In the genomic region with DNA sequence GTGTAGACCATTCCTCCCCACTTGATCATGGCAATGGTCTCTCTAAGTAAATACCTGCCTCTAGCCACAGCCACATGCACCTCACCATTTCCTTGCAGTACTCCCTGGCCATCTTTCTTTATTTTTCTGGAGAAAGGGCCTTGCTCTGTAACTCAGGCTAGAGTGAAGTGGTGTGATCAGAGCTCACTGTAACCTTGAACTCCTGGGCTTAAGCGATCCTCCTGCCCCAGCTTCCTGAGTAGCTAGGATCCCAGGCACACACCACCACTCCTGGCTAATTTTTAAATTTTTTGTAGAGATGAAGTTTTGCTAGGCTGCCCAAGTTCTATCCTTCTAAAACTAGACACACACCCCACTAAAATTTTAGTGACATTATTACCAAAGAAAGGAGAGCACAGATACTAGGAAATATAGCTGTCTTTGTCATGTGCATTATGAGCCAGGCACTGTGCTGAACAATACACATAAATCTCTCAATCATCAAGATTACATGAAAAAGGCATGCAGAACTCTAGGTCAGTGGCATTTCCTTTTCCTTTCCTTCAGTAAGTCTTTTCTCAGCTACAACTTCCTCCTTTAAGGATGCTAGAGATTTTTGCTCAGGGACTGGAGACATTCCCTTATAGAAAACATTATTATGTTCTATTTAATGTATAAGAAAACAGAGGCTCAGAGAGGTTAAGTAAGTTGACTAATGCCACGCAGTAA, we compare ENCODE assay signal across 27 cellular contexts.
"Had no signal": no experiment of that assay in that cellular context is flagged by ENCODE, and none has a peak within 500 bp of the region (broad histone marks: within the 10 kb centered on the region; RNA-seq: fewer than 3 reads in every experiment).

No MANE protein-coding gene starts in this region.

- H3K36me3 ChIP-seq: heart left ventricle, lower lobe of right lung, neutrophil, ovary, sigmoid colon, thyroid gland, upper lobe of left lung had no signal

- ATAC-seq: activated naive CD4-positive, alpha-beta T cell treated with anti-CD3 and anti-CD28 coated beads, Interleukin-2, amount 50 U/mL, for 72 hours; activated T-cell treated with anti-CD3 and anti-CD28 coated beads, Interleukin-2, amount 50 U/mL, for 72 hours; stimulated activated memory B cell treated with anti-CD40 and anti-IgM and Interleukin-4, amounts not matched to agents 10 μg/mL and 1 μg/mL and 100 μg/mL, for 72 hours; stimulated activated naive CD8-positive, alpha-beta T cell treated with anti-CD3 and anti-CD28 coated beads, Interleukin-15, amount 100 ng/mL, for 72 hours had no signal

- H3K27me3 ChIP-seq: foreskin keratinocyte, heart left ventricle, neutrophil, ovary, sigmoid colon, thyroid gland, upper lobe of left lung had no signal

- H3K27ac ChIP-seq: foreskin keratinocyte, heart left ventricle, lower lobe of right lung, neutrophil, ovary, sigmoid colon, thyroid gland, upper lobe of left lung, VCaP had no signal

- H3K4me3 ChIP-seq: heart left ventricle, lower lobe of right lung, ovary, sigmoid colon, smooth muscle cell, thyroid gland, upper lobe of left lung had no signal

- H3K4me1 ChIP-seq: heart left ventricle, lower lobe of right lung, sigmoid colon, upper lobe of left lung had no signal

- H3K4me2 ChIP-seq: smooth muscle cell had no signal

- H3K9me3 ChIP-seq: heart left ventricle, lower lobe of right lung, neutrophil, ovary, sigmoid colon, thyroid gland, upper lobe of left lung had no signal

- DNase-seq: activated CD4-positive, alpha-beta T cell treated with anti-CD3 and anti-CD28 coated beads for 4 hours; activated CD4-positive, alpha-beta T cell treated with anti-CD3 and anti-CD28 coated beads, Interleukin-2, amount 50 U/mL, for 4 hours; activated naive CD4-positive, alpha-beta T cell; activated T-cell treated with anti-CD3 and anti-CD28 coated beads for 4 hours; activated T-cell treated with anti-CD3 and anti-CD28 coated beads, Interleukin-2, amount 50 U/mL, for 72 hours; effector CD4-positive, alpha-beta T cell; heart left ventricle; hypothalamus; immature natural killer cell; kidney glomerular epithelial cell; lower lobe of right lung; mesendoderm; ovary; sigmoid colon; stimulated activated CD4-positive, alpha-beta T cell treated with anti-CD3 and anti-CD28 coated beads, Interleukin-1b, Interleukin-23, amount 100 ng/mL, for 48 hours; stimulated activated CD4-positive, alpha-beta T cell treated with anti-CD3 and anti-CD28 coated beads, Interleukin-4, amount 100 ng/mL, for 4 hours; stimulated activated CD8-positive, alpha-beta memory T cell treated with anti-CD3 and anti-CD28 coated beads, Interleukin-4, amount 100 ng/mL, for 48 hours; stimulated activated naive CD8-positive, alpha-beta T cell treated with anti-CD3 and anti-CD28 coated beads, Interleukin-15, amount 100 ng/mL, for 72 hours; substantia nigra; upper lobe of left lung had no signal
